Comparison of ENCODE assay signal across 10 cellular contexts in the genomic region with DNA sequence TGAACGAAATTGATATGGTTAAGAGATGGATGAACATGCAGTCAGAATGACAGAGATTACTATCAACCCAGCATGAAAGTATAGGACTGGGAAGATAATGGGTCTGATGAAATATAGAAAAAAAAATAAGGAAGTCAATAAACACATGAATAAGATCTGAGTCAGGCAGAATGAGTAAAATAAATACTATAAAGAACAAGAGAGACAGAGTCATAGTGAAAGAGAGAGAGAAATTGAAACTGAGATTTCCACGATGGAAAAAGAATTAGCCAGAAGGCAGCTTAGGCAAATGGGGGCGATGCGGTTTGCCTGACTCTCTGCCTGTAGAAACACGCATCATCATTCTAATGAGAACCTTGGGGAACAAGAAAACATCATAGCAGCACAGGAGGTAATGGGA. TPM values are rescaled to one million over a fixed set of nuclear protein-coding genes. Genes with fewer than 3 reads are reported as not detected.
DNase-seq lines count a peak whose midpoint lies in the region; ATAC-seq and TF ChIP-seq lines count a peak whose summit lies in the region.
"Had no signal": no experiment of that assay in that cellular context is flagged by ENCODE, and none has a peak within 500 bp of the region (broad histone marks: within the 10 kb centered on the region; RNA-seq: fewer than 3 reads in every experiment).

No MANE protein-coding gene starts in this region.

- H3K4me1 Mint-ChIP-seq in natural killer cell treated with Interleukin-12 subunit alpha and Interleukin-12 subunit beta and Interleukin-15 and Interleukin-18, amount 100 ng/mL, for 72 hours (ENCODE audit: low read depth in 2 of 2) = no peaks in the 10 kb centered on the region

- H3K27ac Mint-ChIP-seq in natural killer cell treated with Interleukin-12 subunit alpha and Interleukin-12 subunit beta and Interleukin-15 and Interleukin-18, amount 100 ng/mL, for 72 hours = no peak overlapping the region

- H3K36me3 Mint-ChIP-seq in natural killer cell treated with Interleukin-12 subunit alpha and Interleukin-12 subunit beta and Interleukin-15 and Interleukin-18, amount 100 ng/mL, for 72 hours = peaks cover 25% of the 10 kb centered on the region

- H3K27me3 Mint-ChIP-seq in natural killer cell treated with Interleukin-12 subunit alpha and Interleukin-12 subunit beta and Interleukin-15 and Interleukin-18, amount 100 ng/mL, for 72 hours = no peaks in the 10 kb centered on the region

- TF ChIP-seq CTCF in AG04449 (IDR thresholded peaks at IDR 0.05; ENCODE audit: insufficient read depth, low read length, missing control alignments) = no peak
- no peak for TF ChIP-seq CTCF in WI38 (IDR thresholded peaks at IDR 0.05; ENCODE audit: low read depth, low read length)
- no peak for TF ChIP-seq CTCF in adrenal gland (IDR thresholded peaks at IDR 0.05)

- no peaks in the 10 kb centered on the region for H3K4me1 ChIP-seq in adrenal gland (replicated peaks in 1 of 2)

- H3K27ac ChIP-seq in adrenal gland = no peak overlapping the region

- CTCF ChIA-PET in AG04449 (lab: Yijun Ruan, JAX) = no interaction called here

- H3K27me3 ChIP-seq in adrenal gland = no peaks in the 10 kb centered on the region

- POLR2A ChIA-PET in AG04449 (lab: Yijun Ruan, JAX) = no interaction called here

- no peak overlapping the region for H3K4me3 Mint-ChIP-seq in natural killer cell treated with Interleukin-12 subunit alpha and Interleukin-12 subunit beta and Interleukin-15 and Interleukin-18, amount 100 ng/mL, for 72 hours

- H3K4me3 ChIP-seq in AG04449 (ENCODE audit: low read depth, low read length) (peak overlapping the region; percentile 44), WI38 (ENCODE audit: low read depth, low read length) (peak overlapping the region; percentile 59), adrenal gland (no peak overlapping the region)

- peak; percentile 92 for ATAC-seq in GM19351 (IDR thresholded peaks at IDR 0.05; ENCODE audit: unreplicated experiment)
- peak; percentile 82 for ATAC-seq in HG03095 (IDR thresholded peaks at IDR 0.05; ENCODE audit: unreplicated experiment)
- ATAC-seq in natural killer cell treated with Interleukin-12 subunit alpha and Interleukin-12 subunit beta and Interleukin-15 and Interleukin-18, amount 100 ng/mL, for 72 hours = no peak

- DNase-seq in AG04449 (ENCODE audit: low read depth, low spot score) = no peak
- no peak for DNase-seq in SHP77 treated with DMSO at 0.1 percent for 48 hours (lab: John Stamatoyannopoulos, UW)
- DNase-seq in adrenal gland = no peak
- DNase-seq in natural killer cell treated with Interleukin-12 subunit alpha and Interleukin-12 subunit beta and Interleukin-15 and Interleukin-18, amount 100 ng/mL, for 72 hours (ENCODE audit: low spot score) = no peak
- DNase-seq in central memory CD4-positive, alpha-beta T cell = no peak
- DNase-seq: DND-41, NCI-H1436 treated with DMSO at 0.1 percent for 48 hours had no signal

- 79 to 89% (median 84%) methylated on average over 5 of the region's 5 CpGs for WGBS in adrenal gland, 4 donors

- intact Hi-C loops in adrenal gland (cut with DNase I) = no loop called here

- peaks cover 25% of the 10 kb centered on the region for H3K9me3 Mint-ChIP-seq in natural killer cell treated with Interleukin-12 subunit alpha and Interleukin-12 subunit beta and Interleukin-15 and Interleukin-18, amount 100 ng/mL, for 72 hours

- no peak for TF ChIP-seq POLR2A in adrenal gland (IDR thresholded peaks at IDR 0.05)

- H3K36me3 ChIP-seq in adrenal gland (replicated peaks in 1 of 2) = no peaks in the 10 kb centered on the region

- no peaks in the 10 kb centered on the region for H3K9me3 ChIP-seq in adrenal gland (replicated peaks in 1 of 3)

RNA-seq across cellular contexts. Expression of gene SEMA3D, which starts 26.6 kb away (rescaled TPM):
- total RNA-seq in adrenal gland = 1 to 10 TPM; 4.1 to 9.3 (median 7.0) TPM
- 1 to 10 TPM in 2 of 3 donors, under 1 TPM in 1; 0.80 to 5.9 (median 1.5) TPM for polyA plus RNA-seq in adrenal gland
- not detected for total RNA-seq in natural killer cell treated with Interleukin-12 subunit alpha and Interleukin-12 subunit beta and Interleukin-15 and Interleukin-18, amount 100 ng/mL, for 72 hours

Comparison
In these comparisons a context has a peak if more than half of its experiments do, and no peak if none do; other contexts are left out.
1. H3K4me3 ChIP-seq: peak in AG04449 (single experiment) and WI38 (single experiment); none in adrenal gland (0 of 4).
2. ATAC-seq: peak in GM19351 (single experiment) and HG03095 (single experiment); none in natural killer cell treated with Interleukin-12 subunit alpha and Interleukin-12 subunit beta and Interleukin-15 and Interleukin-18, amount 100 ng/mL, for 72 hours (0 of 2).
3. RNA of gene SEMA3D, which starts 26.6 kb away (total RNA-seq): 4.1 to 9.3 TPM in adrenal gland; not detected in natural killer cell treated with Interleukin-12 subunit alpha and Interleukin-12 subunit beta and Interleukin-15 and Interleukin-18, amount 100 ng/mL, for 72 hours; every median in the first group is over 4 times any median in the second.